In the genomic region with DNA sequence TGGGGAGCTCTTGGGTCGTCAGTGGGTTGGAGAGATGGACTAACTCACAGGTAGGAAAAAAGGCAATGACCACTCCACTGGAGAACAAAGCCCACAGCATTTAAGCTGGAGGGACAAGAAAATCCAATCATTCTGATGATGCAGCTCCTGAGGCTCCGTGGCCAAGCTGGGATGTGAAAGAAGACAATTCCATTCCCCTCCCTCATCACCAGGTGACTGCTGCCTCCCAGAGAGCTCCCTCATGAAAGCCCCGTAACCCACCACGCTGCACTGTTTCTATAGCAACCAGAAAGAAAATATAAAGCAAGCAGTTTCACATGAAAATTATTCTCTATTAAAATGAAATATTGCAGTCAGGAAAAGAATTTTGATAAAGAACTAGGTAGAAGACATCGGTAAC, we compare ENCODE assay signal across 1 cellular context.
TF ChIP-seq lines count a peak whose summit lies in the region.

No MANE protein-coding gene starts in this region.

TF ChIP-seq in GM12878, 131 proteins besides CTCF, POLR2A, EP300 and RAD21:
- TF ChIP-seq CREM (IDR thresholded peaks at IDR 0.05; ENCODE audit: low read depth) (no peak), TCF12 (IDR thresholded peaks at IDR 0.05; ENCODE audit: low read depth, low read length) (no peak), ESRRA (IDR thresholded peaks at IDR 0.05; ENCODE audit: low read length) (no peak), LARP7 (IDR thresholded peaks at IDR 0.05) (no peak), ATF7 (IDR thresholded peaks at IDR 0.05; ENCODE audit: low read depth) (no peak), PAX5 (IDR thresholded peaks at IDR 0.05; ENCODE audit: borderline replicate concordance, low read depth, low read length) (no peak)
- TF ChIP-seq, protein P1, sequence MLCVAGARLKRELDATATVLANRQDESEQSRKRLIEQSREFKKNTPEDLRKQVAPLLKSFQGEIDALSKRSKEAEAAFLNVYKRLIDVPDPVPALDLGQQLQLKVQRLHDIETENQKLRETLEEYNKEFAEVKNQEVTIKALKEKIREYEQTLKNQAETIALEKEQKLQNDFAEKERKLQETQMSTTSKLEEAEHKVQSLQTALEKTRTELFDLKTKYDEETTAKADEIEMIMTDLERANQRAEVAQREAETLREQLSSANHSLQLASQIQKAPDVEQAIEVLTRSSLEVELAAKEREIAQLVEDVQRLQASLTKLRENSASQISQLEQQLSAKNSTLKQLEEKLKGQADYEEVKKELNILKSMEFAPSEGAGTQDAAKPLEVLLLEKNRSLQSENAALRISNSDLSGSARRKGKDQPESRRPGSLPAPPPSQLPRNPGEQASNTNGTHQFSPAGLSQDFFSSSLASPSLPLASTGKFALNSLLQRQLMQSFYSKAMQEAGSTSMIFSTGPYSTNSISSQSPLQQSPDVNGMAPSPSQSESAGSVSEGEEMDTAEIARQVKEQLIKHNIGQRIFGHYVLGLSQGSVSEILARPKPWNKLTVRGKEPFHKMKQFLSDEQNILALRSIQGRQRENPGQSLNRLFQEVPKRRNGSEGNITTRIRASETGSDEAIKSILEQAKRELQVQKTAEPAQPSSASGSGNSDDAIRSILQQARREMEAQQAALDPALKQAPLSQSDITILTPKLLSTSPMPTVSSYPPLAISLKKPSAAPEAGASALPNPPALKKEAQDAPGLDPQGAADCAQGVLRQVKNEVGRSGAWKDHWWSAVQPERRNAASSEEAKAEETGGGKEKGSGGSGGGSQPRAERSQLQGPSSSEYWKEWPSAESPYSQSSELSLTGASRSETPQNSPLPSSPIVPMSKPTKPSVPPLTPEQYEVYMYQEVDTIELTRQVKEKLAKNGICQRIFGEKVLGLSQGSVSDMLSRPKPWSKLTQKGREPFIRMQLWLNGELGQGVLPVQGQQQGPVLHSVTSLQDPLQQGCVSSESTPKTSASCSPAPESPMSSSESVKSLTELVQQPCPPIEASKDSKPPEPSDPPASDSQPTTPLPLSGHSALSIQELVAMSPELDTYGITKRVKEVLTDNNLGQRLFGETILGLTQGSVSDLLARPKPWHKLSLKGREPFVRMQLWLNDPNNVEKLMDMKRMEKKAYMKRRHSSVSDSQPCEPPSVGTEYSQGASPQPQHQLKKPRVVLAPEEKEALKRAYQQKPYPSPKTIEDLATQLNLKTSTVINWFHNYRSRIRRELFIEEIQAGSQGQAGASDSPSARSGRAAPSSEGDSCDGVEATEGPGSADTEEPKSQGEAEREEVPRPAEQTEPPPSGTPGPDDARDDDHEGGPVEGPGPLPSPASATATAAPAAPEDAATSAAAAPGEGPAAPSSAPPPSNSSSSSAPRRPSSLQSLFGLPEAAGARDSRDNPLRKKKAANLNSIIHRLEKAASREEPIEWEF (IDR thresholded peaks at IDR 0.05; ENCODE audit: insufficient replicate concordance, low read depth, low read length): no peak
TF ChIP-seq in GM12878: peak in this region for 0.
